8 cellular contexts compared by ENCODE assay signal in genomic region chr14:75051556-75051899, GRCh38. TPM values are rescaled to one million over a fixed set of nuclear protein-coding genes. Genes with fewer than 3 reads are reported as not detected.
DNase-seq lines count a peak whose midpoint lies in the region; ATAC-seq and TF ChIP-seq lines count a peak whose summit lies in the region.

No MANE protein-coding gene starts in this region.

- H3K36me3 ChIP-seq in Karpas-422 (ENCODE audit: insufficient read depth, low read length) (peaks cover 25% of the 10 kb centered on the region), aorta (ENCODE audit: control insufficient read depth in 1 of 2, insufficient read depth in 2 of 2, low read length in 1 of 2) (no peaks in the 10 kb centered on the region)

- H3K27ac ChIP-seq in Karpas-422 (ENCODE audit: low read length), result peak overlapping the region; percentile 70; the same call in 1 of the 2 replicates
- H3K27ac ChIP-seq in aorta (ENCODE audit: low read depth in 1 of 2, low read length in 2 of 2), result no peak overlapping the region

- H3K4me2 ChIP-seq in Karpas-422 (ENCODE audit: low read depth, low read length, poor library complexity, severe bottlenecking), result peak overlapping the region; percentile 69

- H3K9ac ChIP-seq in Karpas-422 (ENCODE audit: low read length), result peak overlapping the region; percentile 84

- peaks cover 25% of the 10 kb centered on the region for H3K4me1 ChIP-seq in Karpas-422 (ENCODE audit: low read length)
- peaks cover 2 to 4% of the 10 kb centered on the region in 2 donors for H3K4me1 ChIP-seq in aorta (ENCODE audit: control insufficient read depth in 1 of 2, insufficient read depth in 2 of 2, low read length in 2 of 2)

- H3K9me2 ChIP-seq in Karpas-422 (replicated peaks; ENCODE audit: insufficient read depth, low read length), result no peaks in the 10 kb centered on the region

- no peaks in the 10 kb centered on the region for H4K20me1 ChIP-seq in Karpas-422 (ENCODE audit: insufficient read depth, low read depth, low read length)

- no peak for DNase-seq in AG10803 (ENCODE audit: low read depth)
- no peak for DNase-seq in Karpas-422
- DNase-seq in choroid plexus epithelial cell (ENCODE audit: low read depth), result no peak
- DNase-seq in natural killer cell treated with Interleukin-12 subunit alpha and Interleukin-12 subunit beta and Interleukin-15 and Interleukin-18, amount 100 ng/mL, for 72 hours (ENCODE audit: low spot score), result no peak
- DNase-seq in aorta, result no peak
- no peak for DNase-seq in NCI-H1105 (lab: John Stamatoyannopoulos, UW)
- no peak for DNase-seq in ecto neural progenitor cell (ENCODE audit: low spot score)

- intact Hi-C loops in aorta (cut with DNase I), result loop anchor here in 1 of 2 donors (5.0 kb wide), 1 partner anchor 39 kb away; no protein-coding TSS in a partner anchor

- peak overlapping the region; percentile 9 for H2AFZ ChIP-seq in Karpas-422 (ENCODE audit: low read length)

- 20 to 22% methylated on average over 5 of the region's 5 CpGs for WGBS in aorta, 2 donors

- peaks cover 59% of the 10 kb centered on the region for H3K79me2 ChIP-seq in Karpas-422 (ENCODE audit: low read length)

- peak overlapping the region; percentile 77 to 96 for H3K27ac Mint-ChIP-seq in natural killer cell treated with Interleukin-12 subunit alpha and Interleukin-12 subunit beta and Interleukin-15 and Interleukin-18, amount 100 ng/mL, for 72 hours

- no peaks in the 10 kb centered on the region for H3K27me3 Mint-ChIP-seq in natural killer cell treated with Interleukin-12 subunit alpha and Interleukin-12 subunit beta and Interleukin-15 and Interleukin-18, amount 100 ng/mL, for 72 hours

- peak overlapping the region; percentile 80 for H3K4me3 Mint-ChIP-seq in natural killer cell treated with Interleukin-12 subunit alpha and Interleukin-12 subunit beta and Interleukin-15 and Interleukin-18, amount 100 ng/mL, for 72 hours

- peak overlapping the region; percentile 57 for H3K4me3 ChIP-seq in AG10803 (ENCODE audit: low read length)
- H3K4me3 ChIP-seq in Karpas-422 (ENCODE audit: low read length), result peak overlapping the region; percentile 80
- peak overlapping the region; percentile 71 for H3K4me3 ChIP-seq in choroid plexus epithelial cell (ENCODE audit: low read depth, low read length)
- peak overlapping the region in 1 of 2 donors; percentile 23 for H3K4me3 ChIP-seq in aorta (ENCODE audit: low read length in 2 of 2)

- H3K9me3 Mint-ChIP-seq in natural killer cell treated with Interleukin-12 subunit alpha and Interleukin-12 subunit beta and Interleukin-15 and Interleukin-18, amount 100 ng/mL, for 72 hours, result no peaks in the 10 kb centered on the region

- peaks cover 20 to 44% of the 10 kb centered on the region in 2 donors for H3K4me1 Mint-ChIP-seq in natural killer cell treated with Interleukin-12 subunit alpha and Interleukin-12 subunit beta and Interleukin-15 and Interleukin-18, amount 100 ng/mL, for 72 hours (ENCODE audit: low read depth in 2 of 2)

- H3K36me3 Mint-ChIP-seq in natural killer cell treated with Interleukin-12 subunit alpha and Interleukin-12 subunit beta and Interleukin-15 and Interleukin-18, amount 100 ng/mL, for 72 hours, result peaks cover 11% of the 10 kb centered on the region

- no peaks in the 10 kb centered on the region for H3K27me3 ChIP-seq in Karpas-422 (ENCODE audit: low read length)
- H3K27me3 ChIP-seq in aorta (ENCODE audit: control insufficient read depth in 1 of 2, insufficient read depth in 2 of 2, low read length in 1 of 2), result no peaks in the 10 kb centered on the region

- H3K9me3 ChIP-seq in Karpas-422 (ENCODE audit: low read length), result no peaks in the 10 kb centered on the region
- H3K9me3 ChIP-seq in aorta (ENCODE audit: control insufficient read depth, low read length), result no peaks in the 10 kb centered on the region

- ATAC-seq in natural killer cell treated with Interleukin-12 subunit alpha and Interleukin-12 subunit beta and Interleukin-15 and Interleukin-18, amount 100 ng/mL, for 72 hours, result no peak
- ATAC-seq in aorta (ENCODE audit: low FRiP score) (no peak), GM18502 (IDR thresholded peaks at IDR 0.05; ENCODE audit: poor library complexity, unreplicated experiment) (no peak)

- TF ChIP-seq CTCF in AG10803 (conservative IDR thresholded peaks at IDR 0.05; ENCODE audit: low read length) (no peak), choroid plexus epithelial cell (conservative IDR thresholded peaks at IDR 0.05; ENCODE audit: low read depth, low read length) (no peak)

RNA-seq across cellular contexts. Expression of gene MLH3, which starts 0.3 kb away (rescaled TPM):
- 58.3 and 71.5 TPM in 2 replicates for total RNA-seq in Karpas-422 (2014; rRNA removed; shearing (Covaris generic); ENCODE audit: low replicate concordance)
- 10 to 100 TPM; 27.6 to 40.2 TPM for total RNA-seq in natural killer cell treated with Interleukin-12 subunit alpha and Interleukin-12 subunit beta and Interleukin-15 and Interleukin-18, amount 100 ng/mL, for 72 hours
- 10 to 100 TPM; 26.7 to 43.6 TPM for total RNA-seq in aorta
- 10 to 100 TPM in 1 of 2 donors, 1 to 10 TPM in 1; 7.3 to 18.5 TPM for polyA plus RNA-seq in aorta

RNA-seq across cellular contexts. Expression of gene ACYP1, which starts 12.3 kb away (rescaled TPM):
- total RNA-seq in Karpas-422 (2014; rRNA removed; shearing (Covaris generic); ENCODE audit: low replicate concordance), result 80.3 and 84.2 TPM in 2 replicates
- 10 to 100 TPM; 29.3 to 40.5 TPM for total RNA-seq in natural killer cell treated with Interleukin-12 subunit alpha and Interleukin-12 subunit beta and Interleukin-15 and Interleukin-18, amount 100 ng/mL, for 72 hours
- 10 to 100 TPM; 10.5 to 23.9 TPM for total RNA-seq in aorta
- 10 to 100 TPM; 11.3 to 21.6 TPM for polyA plus RNA-seq in aorta

RNA-seq across cellular contexts. Expression of gene ZC2HC1C, which starts 17.9 kb away (rescaled TPM):
- total RNA-seq in Karpas-422 (2014; rRNA removed; shearing (Covaris generic); ENCODE audit: low replicate concordance), result 1.1 and 2.9 TPM in 2 replicates
- total RNA-seq in natural killer cell treated with Interleukin-12 subunit alpha and Interleukin-12 subunit beta and Interleukin-15 and Interleukin-18, amount 100 ng/mL, for 72 hours, result 1 to 10 TPM in 1 of 2 donors, under 1 TPM in 1; 0.88 to 1.4 TPM
- 1 to 10 TPM; 1.8 to 2.0 TPM for total RNA-seq in aorta
- polyA plus RNA-seq in aorta, result 1 to 10 TPM; 3.1 to 8.0 TPM

RNA-seq across cellular contexts. Expression of gene EIF2B2, which starts 48.8 kb away (rescaled TPM):
- total RNA-seq in Karpas-422 (2014; rRNA removed; shearing (Covaris generic); ENCODE audit: low replicate concordance), result 86.5 and 106 TPM in 2 replicates
- 10 to 100 TPM; 60.2 to 68.0 TPM for total RNA-seq in natural killer cell treated with Interleukin-12 subunit alpha and Interleukin-12 subunit beta and Interleukin-15 and Interleukin-18, amount 100 ng/mL, for 72 hours
- 10 to 100 TPM; 37.4 to 39.8 TPM for total RNA-seq in aorta
- 10 to 100 TPM in 1 of 2 donors, 1 to 10 TPM in 1; 9.5 to 34.8 TPM for polyA plus RNA-seq in aorta
